Comparison of ENCODE assay signal across 23 cellular contexts in genomic region chr12:6810758-6811157, GRCh38. TPM values are rescaled to one million over a fixed set of nuclear protein-coding genes. Genes with fewer than 3 reads are reported as not detected.
DNase-seq lines count a peak whose midpoint lies in the region; ATAC-seq, FAIRE-seq and TF ChIP-seq lines count a peak whose summit lies in the region.
"Had no signal": no experiment of that assay in that cellular context is flagged by ENCODE, and none has a peak within 500 bp of the region (broad histone marks: within the 10 kb centered on the region; RNA-seq: fewer than 3 reads in every experiment).

No MANE protein-coding gene starts in this region.

- H3K79me2 ChIP-seq in GM12878 (ENCODE audit: control insufficient read depth, insufficient read depth, low read length), result no peaks in the 10 kb centered on the region
- no peaks in the 10 kb centered on the region for H3K79me2 ChIP-seq in trophoblast cell (ENCODE audit: control insufficient read depth, insufficient read depth, low read length, poor library complexity)

- H3K4me1 ChIP-seq in GM12878 (ENCODE audit: control insufficient read depth, insufficient read depth, low read length) (0 out of 2 replicates have a peak, but pooled peaks cover 4% of the 10 kb centered on the region), trophoblast cell (ENCODE audit: control insufficient read depth in 1 of 2, insufficient read depth in 2 of 2, low read length in 2 of 2) (no peaks in the 10 kb centered on the region)
- H3K4me1 ChIP-seq: breast epithelium, Peyer's patch, sigmoid colon, tibial nerve had no signal

- no peak overlapping the region for H3K23ac ChIP-seq in trophoblast cell (ENCODE audit: low read length)

- H3K27me3 ChIP-seq in GM12878 (replicated peaks in 1 of 2; ENCODE audit: control insufficient read depth in 2 of 2, insufficient read depth in 2 of 2, low read length in 1 of 2), result peaks cover 0 to 2% of the 10 kb centered on the region in 2 experiments; a peak in 3 of 4 replicates
- no peaks in the 10 kb centered on the region for H3K27me3 ChIP-seq in trophoblast cell (ENCODE audit: insufficient read depth, low read length)
- H3K27me3 ChIP-seq: breast epithelium, MG63, Peyer's patch, sigmoid colon had no signal

- peak; percentile 34 for ATAC-seq in activated CD4-positive, alpha-beta T cell treated with anti-CD3 and anti-CD28 coated beads for 36 hours
- ATAC-seq in GM12878, result no peak
- ATAC-seq: naive thymus-derived CD8-positive, alpha-beta T cell had no signal

- no peak for TF ChIP-seq EP300 in GM12878 (IDR thresholded peaks at IDR 0.05; ENCODE audit: borderline replicate concordance in 1 of 2, control insufficient read depth in 1 of 2, low read depth in 2 of 2, low read length in 2 of 2)

- intact Hi-C loops in activated CD4-positive, alpha-beta T cell treated with anti-CD3 and anti-CD28 coated beads for 36 hours (cut with DNase I, micrococcal nuclease), result no loop called here
- intact Hi-C loops in GM12878 (cut with micrococcal nuclease; ENCODE audit: unreplicated experiment), result no loop called here

- peak overlapping the region; percentile 74 for H3K27ac Mint-ChIP-seq in activated CD4-positive, alpha-beta T cell treated with anti-CD3 and anti-CD28 coated beads for 36 hours
- H3K27ac Mint-ChIP-seq in IgD-negative memory B cell (peak overlapping the region in 2 of 3 donors; percentile 65 to 76), type B pancreatic cell (no peak overlapping the region)

- H3K4me1 Mint-ChIP-seq in activated CD4-positive, alpha-beta T cell treated with anti-CD3 and anti-CD28 coated beads for 36 hours, result peaks cover 21% of the 10 kb centered on the region
- H3K4me1 Mint-ChIP-seq in IgD-negative memory B cell (peaks cover 9 to 14% (median 10%) of the 10 kb centered on the region in 3 donors), type B pancreatic cell (ENCODE audit: unreplicated experiment) (no peaks in the 10 kb centered on the region)

- H3K14ac ChIP-seq in trophoblast cell (ENCODE audit: low read length), result no peak overlapping the region

- H2AK5ac ChIP-seq in trophoblast cell (ENCODE audit: low read length), result peak overlapping the region; percentile 35

- TF ChIP-seq CTCF in GM12878 (IDR thresholded peaks at IDR 0.05 in 2 of 3, conservative IDR thresholded peaks at IDR 0.05 in 1 of 3; ENCODE audit: control insufficient read depth in 2 of 3, extremely low read depth in 1 of 3, insufficient read depth in 1 of 3, low read depth in 3 of 3, low read length in 3 of 3), result no peak
- no peak for TF ChIP-seq CTCF in type B pancreatic cell (conservative IDR thresholded peaks at IDR 0.05)

- 41% methylated on average over 1 of the region's 1 CpG for WGBS in GM12878 (ENCODE audit: insufficient coverage, insufficient replicate concordance, low lambda C conversion rate, missing lambda C conversion rate)
- no CpG with 5 or more reads among the region's 1 CpG for WGBS in trophoblast cell (ENCODE audit: extremely low coverage, insufficient coverage, insufficient read length)

- H3K9me3 ChIP-seq in GM12878 (replicated peaks; ENCODE audit: control insufficient read depth, insufficient read depth, low read length) (no peaks in the 10 kb centered on the region), trophoblast cell (ENCODE audit: insufficient read depth, low read depth, low read length) (no peaks in the 10 kb centered on the region)
- H3K9me3 ChIP-seq: BLaER1, breast epithelium, MG63, Peyer's patch, sigmoid colon, tibial nerve had no signal

- no peak overlapping the region for H3K4me2 ChIP-seq in GM12878 (ENCODE audit: control insufficient read depth, insufficient read depth)
- H3K4me2 ChIP-seq in trophoblast cell (ENCODE audit: low read length), result no peak overlapping the region
- H3K4me2 ChIP-seq: BLaER1 had no signal

- H2BK5ac ChIP-seq in trophoblast cell (ENCODE audit: low read depth, low read length, poor library complexity), result no peak overlapping the region

- H3K36me3 Mint-ChIP-seq in activated CD4-positive, alpha-beta T cell treated with anti-CD3 and anti-CD28 coated beads for 36 hours (ENCODE audit: low read depth), result peaks cover 35% of the 10 kb centered on the region
- no peaks in the 10 kb centered on the region for H3K36me3 Mint-ChIP-seq in IgD-negative memory B cell
- no peaks in the 10 kb centered on the region for H3K36me3 Mint-ChIP-seq in type B pancreatic cell
- H3K36me3 Mint-ChIP-seq: naive thymus-derived CD8-positive, alpha-beta T cell had no signal

- no peak for DNase-seq in activated CD4-positive, alpha-beta T cell treated with anti-CD3 and anti-CD28 coated beads for 36 hours
- no peak for DNase-seq in activated CD4-positive, alpha-beta T cell treated with anti-CD3 and anti-CD28 coated beads, Interleukin-2, amount 50 U/mL, for 4 hours
- DNase-seq in GM12878 (ENCODE audit: low read depth, low spot score), result no peak
- no peak for DNase-seq in trophoblast cell
- DNase-seq in type B pancreatic cell (ENCODE audit: extremely low spot score, unreplicated experiment), result no peak
- DNase-seq in DMS153 treated with DMSO at 0.1 percent for 48 hours (lab: John Stamatoyannopoulos, UW; ENCODE audit: unreplicated experiment), result no peak
- DNase-seq in NCI-H2227 (lab: John Stamatoyannopoulos, UW; ENCODE audit: unreplicated experiment), result no peak
- DNase-seq: activated CD4-positive, alpha-beta T cell treated with anti-CD3 and anti-CD28 coated beads, Interleukin-2, amount 50 U/mL, for 1 hour; cortex of kidney; mammary epithelial cell; MG63; naive thymus-derived CD8-positive, alpha-beta T cell; NCI-H2227 treated with DMSO at 0.1 percent for 48 hours; Peyer's patch; sigmoid colon; stimulated activated naive CD4-positive, alpha-beta T cell treated with Interleukin-2 at 50 U/mL for 16 hours had no signal

- no peaks in the 10 kb centered on the region for H3K27me3 Mint-ChIP-seq in activated CD4-positive, alpha-beta T cell treated with anti-CD3 and anti-CD28 coated beads for 36 hours
- H3K27me3 Mint-ChIP-seq in IgD-negative memory B cell (peaks cover 5% of the 10 kb centered on the region), type B pancreatic cell (peaks cover 35% of the 10 kb centered on the region)

- H3K36me3 ChIP-seq in GM12878 (ENCODE audit: control insufficient read depth in 2 of 2, insufficient read depth in 2 of 2, low read length in 1 of 2) (no peaks in the 10 kb centered on the region), trophoblast cell (ENCODE audit: control insufficient read depth in 1 of 2, insufficient read depth in 2 of 2, low read length in 2 of 2) (no peaks in the 10 kb centered on the region)
- H3K36me3 ChIP-seq: BLaER1, breast epithelium, MG63, Peyer's patch, sigmoid colon, tibial nerve had no signal

- TF ChIP-seq RAD21 in GM12878 (IDR thresholded peaks at IDR 0.05; ENCODE audit: insufficient read depth, low read depth, low read length), result no peak

- SMC1A ChIA-PET in GM12878 (lab: Charles Lee; ENCODE audit: uncharacterized antibody, unreplicated experiment), result interaction anchor here (0.6 to 2.1 kb wide), 8 partner anchors 10 to 87 kb away, joined by 3 to 12 read pairs (median 4); partner anchors contain the start of genes CD4 and MLF2

- peak overlapping the region; percentile 25 for H2AFZ ChIP-seq in GM12878 (ENCODE audit: control insufficient read depth, low read depth, low read length)
- H2AFZ ChIP-seq in trophoblast cell (ENCODE audit: insufficient read depth, low read length, poor library complexity), result no peak overlapping the region

- H3K4me3 Mint-ChIP-seq in activated CD4-positive, alpha-beta T cell treated with anti-CD3 and anti-CD28 coated beads for 36 hours, result no peak overlapping the region
- H3K4me3 Mint-ChIP-seq in IgD-negative memory B cell (no peak overlapping the region), type B pancreatic cell (no peak overlapping the region)
- H3K4me3 Mint-ChIP-seq: naive thymus-derived CD8-positive, alpha-beta T cell had no signal

- no peaks in the 10 kb centered on the region for H3K79me1 ChIP-seq in trophoblast cell (ENCODE audit: low read length)

- no peak overlapping the region for H4K12ac ChIP-seq in trophoblast cell (ENCODE audit: low read depth, low read length)

- POLR2A ChIA-PET in activated CD4-positive, alpha-beta T cell treated with anti-CD3 and anti-CD28 coated beads for 36 hours (lab: Charles Lee), result interaction anchor here (0.6 to 0.7 kb wide), 2 partner anchors 18 to 58 kb away, joined by 3 read pairs; partner anchors contain the start of gene MLF2
- POLR2A ChIA-PET in GM12878 (lab: Charles Lee), result interaction anchor here (0.8 to 1.0 kb wide), 3 partner anchors 19 to 121 kb away, joined by 3 to 6 read pairs (median 3); partner anchors contain the start of genes MLF2 and ZNF384

- no peak overlapping the region for H4K8ac ChIP-seq in trophoblast cell (ENCODE audit: low read depth, low read length)

- FAIRE-seq in GM12878 (lab: Jason Lieb, UNC), result no peak
- FAIRE-seq: A204.1, H54, islet of Langerhans had no signal

- H3K4me3 ChIP-seq in GM12878 (no peak overlapping the region), trophoblast cell (ENCODE audit: low read depth, low read length) (no peak overlapping the region)
- H3K4me3 ChIP-seq: BLaER1, breast epithelium, MG63, Peyer's patch, sigmoid colon, tibial nerve had no signal

- H3K9ac ChIP-seq in GM12878 (ENCODE audit: control insufficient read depth, insufficient read depth, low read length) (no peak overlapping the region), trophoblast cell (ENCODE audit: low read length) (no peak overlapping the region)
- H3K9ac ChIP-seq: BLaER1 had no signal

- no peak overlapping the region for H2BK120ac ChIP-seq in trophoblast cell (ENCODE audit: insufficient read depth, low read length, poor library complexity)

- BruUV-seq in GM12878 (replicated peaks; lab: Mats Ljungman, UMichigan), result no TSS peak

- CTCF ChIA-PET in activated CD4-positive, alpha-beta T cell treated with anti-CD3 and anti-CD28 coated beads for 36 hours (lab: Charles Lee), result interaction anchor here (0.8 to 2.2 kb wide), 5 partner anchors 17 to 57 kb away, joined by 3 to 12 read pairs (median 3); partner anchors contain the start of gene MLF2
- CTCF ChIA-PET in GM12878 (lab: Yijun Ruan, JAX), result interaction anchor here (0.6 to 1.5 kb wide), 7 partner anchors 14 to 110 kb away, joined by 3 to 5 read pairs (median 3); partner anchors contain the start of gene MLF2

- no peak for TF ChIP-seq POLR2A in GM12878 (IDR thresholded peaks at IDR 0.05; ENCODE audit: low read depth, low read length)

- no peak overlapping the region for H3K4ac ChIP-seq in trophoblast cell (ENCODE audit: low read depth, low read length)

- no peaks in the 10 kb centered on the region for H3K9me3 Mint-ChIP-seq in activated CD4-positive, alpha-beta T cell treated with anti-CD3 and anti-CD28 coated beads for 36 hours (ENCODE audit: low read depth)
- H3K9me3 Mint-ChIP-seq in IgD-negative memory B cell (peaks cover 0 to 2% (median 0%) of the 10 kb centered on the region in 3 donors), type B pancreatic cell (no peaks in the 10 kb centered on the region)
- H3K9me3 Mint-ChIP-seq: naive thymus-derived CD8-positive, alpha-beta T cell had no signal

- H4K20me1 ChIP-seq in GM12878 (ENCODE audit: control insufficient read depth, insufficient read depth), result no peaks in the 10 kb centered on the region
- H4K20me1 ChIP-seq: BLaER1 had no signal

- in situ Hi-C loops in GM12878 (cut with MboI), result no loop called here

- no peak overlapping the region for H4K91ac ChIP-seq in trophoblast cell (ENCODE audit: low read depth, low read length)

- H2BK12ac ChIP-seq in trophoblast cell (ENCODE audit: low read length), result no peak overlapping the region

- RAD21 ChIA-PET in GM12878 (lab: Charles Lee; ENCODE audit: unreplicated experiment), result interaction anchor here (1.7 kb wide), 1 partner anchor 44 kb away, joined by 4 read pairs; the partner anchor contains the start of gene PTMS

- H3K27ac ChIP-seq in GM12878 (ENCODE audit: control insufficient read depth, insufficient read depth), result no peak overlapping the region
- H3K27ac ChIP-seq in trophoblast cell (ENCODE audit: low read depth, low read length), result no peak overlapping the region
- H3K27ac ChIP-seq: BLaER1, breast epithelium, Peyer's patch, sigmoid colon, tibial nerve had no signal

- no peak overlapping the region for H3K18ac ChIP-seq in trophoblast cell (ENCODE audit: low read length)

RNA-seq across cellular contexts. Expression of gene GPR162, which starts 10.9 kb away (rescaled TPM):
- under 1 TPM; 0.11 to 0.26 TPM for total RNA-seq in activated CD4-positive, alpha-beta T cell treated with anti-CD3 and anti-CD28 coated beads for 36 hours
- polyA plus RNA-seq in IgD-negative memory B cell (not detected), GM12878 (2011; rRNA removed) (0.09 TPM in 1 of 2 replicates, not detected in the other), GM12878 (2014; fragmentation: Illumina TruSeq; extraction: Trizol) (not detected in 2 replicates), GM12878 (2014; fragmentation: Nextera tagmentation; extraction: Ambion mirVana) (not detected), GM12878 (2014; rRNA removed) (not detected in 2 replicates), GM12878 (2016; fragmentation: Nextera tagmentation; extraction: Ambion mirVana) (not detected)
- not detected in 2 replicates for total RNA-seq in GM12878 (2013; cell fraction: nucleolus; rRNA removed)
- total RNA-seq in GM12878 (2014; rRNA removed) (not detected in 2 replicates), GM12878 (2014; rRNA removed; fragmentation: Illumina TruSeq; extraction: Trizol) (not detected in 2 replicates), GM12878 (2021) (not detected in 2 replicates), type B pancreatic cell (ENCODE audit: low replicate concordance) (5.4 and 17.8 TPM in 2 replicates)
- not detected for polyA plus RNA-seq in GM12878 (2011; ENCODE audit: low read depth)
- polyA plus RNA-seq in GM12878 (2011; cell fraction: cytosol; rRNA removed), result 0.10 and 0.19 TPM in 2 replicates
- 0.63 and 1.6 TPM in 2 replicates for polyA plus RNA-seq in GM12878 (2011; cell fraction: nucleus; rRNA removed)
- polyA plus RNA-seq in GM12878 (2012), result 0.24 TPM in 1 of 2 replicates, not detected in the other
- 0.26 TPM in 1 of 2 replicates, not detected in the other for polyA minus RNA-seq in GM12878 (2011; rRNA and poly(A)+ RNA removed)
- not detected in 2 replicates for polyA minus RNA-seq in GM12878 (2011; cell fraction: cytosol; rRNA and poly(A)+ RNA removed)
- polyA minus RNA-seq in GM12878 (2011; cell fraction: nucleus; rRNA and poly(A)+ RNA removed), result not detected in 2 replicates
- 2.2 and 2.9 TPM in 2 replicates for polyA plus RNA-seq in trophoblast cell (2013)
- total RNA-seq: naive thymus-derived CD8-positive, alpha-beta T cell had no signal
- polyA plus RNA-seq: naive thymus-derived CD8-positive, alpha-beta T cell had no signal

RNA-seq across cellular contexts. Expression of gene P3H3, which starts 17.4 kb away (rescaled TPM):
- 1 to 10 TPM in 1 of 2 experiments, under 1 TPM in 1; 0.86 to 1.3 TPM for total RNA-seq in activated CD4-positive, alpha-beta T cell treated with anti-CD3 and anti-CD28 coated beads for 36 hours
- not detected for polyA plus RNA-seq in IgD-negative memory B cell
- total RNA-seq in GM12878 (2013; cell fraction: nucleolus; rRNA removed), result 0.71 TPM in 1 of 2 replicates, not detected in the other
- not detected in 2 replicates for total RNA-seq in GM12878 (2014; rRNA removed)
- not detected in 2 replicates for total RNA-seq in GM12878 (2014; rRNA removed; fragmentation: Illumina TruSeq; extraction: Trizol)
- total RNA-seq in GM12878 (2021), result 0.13 and 0.21 TPM in 2 replicates
- 0.12 TPM for polyA plus RNA-seq in GM12878 (2011; ENCODE audit: low read depth)
- polyA plus RNA-seq in GM12878 (2011; rRNA removed), result 0.05 TPM in 1 of 2 replicates, not detected in the other
- polyA plus RNA-seq in GM12878 (2011; cell fraction: cytosol; rRNA removed), result 0.05 and 0.13 TPM in 2 replicates
- 0.29 and 0.39 TPM in 2 replicates for polyA plus RNA-seq in GM12878 (2011; cell fraction: nucleus; rRNA removed)
- 0.28 and 0.64 TPM in 2 replicates for polyA plus RNA-seq in GM12878 (2012)
- polyA plus RNA-seq in GM12878 (2014; fragmentation: Illumina TruSeq; extraction: Trizol), result 0.03 TPM in 1 of 2 replicates, not detected in the other
- polyA plus RNA-seq in GM12878 (2014; fragmentation: Nextera tagmentation; extraction: Ambion mirVana), result not detected
- 0.23 TPM in 1 of 2 replicates, not detected in the other for polyA plus RNA-seq in GM12878 (2014; rRNA removed)
- not detected for polyA plus RNA-seq in GM12878 (2016; fragmentation: Nextera tagmentation; extraction: Ambion mirVana)
- polyA minus RNA-seq in GM12878 (2011; rRNA and poly(A)+ RNA removed), result 0.31 TPM in 1 of 2 replicates, not detected in the other
- polyA minus RNA-seq in GM12878 (2011; cell fraction: cytosol; rRNA and poly(A)+ RNA removed), result not detected in 2 replicates
- 0.12 TPM in 1 of 2 replicates, not detected in the other for polyA minus RNA-seq in GM12878 (2011; cell fraction: nucleus; rRNA and poly(A)+ RNA removed)
- polyA plus RNA-seq in trophoblast cell (2013), result 17.1 and 17.9 TPM in 2 replicates
- 40.7 and 66.0 TPM in 2 replicates for total RNA-seq in type B pancreatic cell (ENCODE audit: low replicate concordance)

RNA-seq across cellular contexts. Expression of gene CD4, which starts 21.4 kb away (rescaled TPM):
- 100 to 1,000 TPM; 206 to 211 TPM for total RNA-seq in activated CD4-positive, alpha-beta T cell treated with anti-CD3 and anti-CD28 coated beads for 36 hours
- polyA plus RNA-seq in IgD-negative memory B cell, result 6.6 TPM
- not detected in 2 replicates for total RNA-seq in GM12878 (2013; cell fraction: nucleolus; rRNA removed)
- total RNA-seq in GM12878 (2014; rRNA removed), result 0.40 and 0.49 TPM in 2 replicates
- total RNA-seq in GM12878 (2014; rRNA removed; fragmentation: Illumina TruSeq; extraction: Trizol), result 0.60 and 0.81 TPM in 2 replicates
- total RNA-seq in GM12878 (2021), result 1.6 and 1.8 TPM in 2 replicates
- 0.07 TPM for polyA plus RNA-seq in GM12878 (2011; ENCODE audit: low read depth)
- 0.27 and 0.29 TPM in 2 replicates for polyA plus RNA-seq in GM12878 (2011; rRNA removed)
- polyA plus RNA-seq in GM12878 (2011; cell fraction: cytosol; rRNA removed), result 0.22 and 0.28 TPM in 2 replicates
- 0.39 and 0.50 TPM in 2 replicates for polyA plus RNA-seq in GM12878 (2011; cell fraction: nucleus; rRNA removed)
- polyA plus RNA-seq in GM12878 (2012), result 0.05 and 0.36 TPM in 2 replicates
- polyA plus RNA-seq in GM12878 (2014; fragmentation: Illumina TruSeq; extraction: Trizol), result 1.5 and 2.4 TPM in 2 replicates
- under 1 TPM; 0.49 to 0.85 TPM for polyA plus RNA-seq in GM12878 (2014; fragmentation: Nextera tagmentation; extraction: Ambion mirVana)
- polyA plus RNA-seq in GM12878 (2014; rRNA removed), result 0.85 and 1.3 TPM in 2 replicates
- under 1 TPM; 0.24 to 0.57 TPM for polyA plus RNA-seq in GM12878 (2016; fragmentation: Nextera tagmentation; extraction: Ambion mirVana)
- 0.21 and 0.29 TPM in 2 replicates for polyA minus RNA-seq in GM12878 (2011; rRNA and poly(A)+ RNA removed)
- polyA minus RNA-seq in GM12878 (2011; cell fraction: cytosol; rRNA and poly(A)+ RNA removed), result 0.40 TPM in 1 of 2 replicates, not detected in the other
- not detected in 2 replicates for polyA minus RNA-seq in GM12878 (2011; cell fraction: nucleus; rRNA and poly(A)+ RNA removed)
- polyA plus RNA-seq in trophoblast cell (2013), result 0.04 TPM in 2 replicates
- total RNA-seq in type B pancreatic cell (ENCODE audit: low replicate concordance), result 0.64 and 0.65 TPM in 2 replicates

RNA-seq across cellular contexts. Expression of gene GNB3, which starts 30.0 kb away (rescaled TPM):
- under 1 TPM; 0.66 to 0.76 TPM for total RNA-seq in activated CD4-positive, alpha-beta T cell treated with anti-CD3 and anti-CD28 coated beads for 36 hours
- polyA plus RNA-seq in IgD-negative memory B cell (not detected), GM12878 (2011; rRNA removed) (0.05 and 0.12 TPM in 2 replicates), GM12878 (2014; fragmentation: Illumina TruSeq; extraction: Trizol) (0.16 and 0.38 TPM in 2 replicates), GM12878 (2014; fragmentation: Nextera tagmentation; extraction: Ambion mirVana) (under 1 TPM; 0.18 to 0.24 TPM), GM12878 (2014; rRNA removed) (0.46 and 0.55 TPM in 2 replicates), GM12878 (2016; fragmentation: Nextera tagmentation; extraction: Ambion mirVana) (1 to 10 TPM in 1 of 2 experiments, under 1 TPM in 1; 0.33 to 1.1 TPM)
- not detected in 2 replicates for total RNA-seq in GM12878 (2013; cell fraction: nucleolus; rRNA removed)
- total RNA-seq in GM12878 (2014; rRNA removed) (0.23 and 0.33 TPM in 2 replicates), GM12878 (2014; rRNA removed; fragmentation: Illumina TruSeq; extraction: Trizol) (0.23 and 0.58 TPM in 2 replicates), GM12878 (2021) (0.16 and 0.46 TPM in 2 replicates), type B pancreatic cell (ENCODE audit: low replicate concordance) (6.3 and 25.2 TPM in 2 replicates)
- polyA plus RNA-seq in GM12878 (2011; ENCODE audit: low read depth), result 0.76 TPM
- polyA plus RNA-seq in GM12878 (2011; cell fraction: cytosol; rRNA removed), result 0.12 and 0.20 TPM in 2 replicates
- 0.37 and 0.41 TPM in 2 replicates for polyA plus RNA-seq in GM12878 (2011; cell fraction: nucleus; rRNA removed)
- 1.5 and 1.6 TPM in 2 replicates for polyA plus RNA-seq in GM12878 (2012)
- not detected in 2 replicates for polyA minus RNA-seq in GM12878 (2011; rRNA and poly(A)+ RNA removed)
- polyA minus RNA-seq in GM12878 (2011; cell fraction: cytosol; rRNA and poly(A)+ RNA removed), result not detected in 2 replicates
- not detected in 2 replicates for polyA minus RNA-seq in GM12878 (2011; cell fraction: nucleus; rRNA and poly(A)+ RNA removed)
- 2.1 and 2.5 TPM in 2 replicates for polyA plus RNA-seq in trophoblast cell (2013)
- polyA plus RNA-seq: naive thymus-derived CD8-positive, alpha-beta T cell had no signal

RNA-seq across cellular contexts. Expression of gene LAG3, which starts 38.4 kb away (rescaled TPM):
- total RNA-seq in activated CD4-positive, alpha-beta T cell treated with anti-CD3 and anti-CD28 coated beads for 36 hours, result 10 to 100 TPM; 88.2 to 93.9 TPM
- 0.88 TPM for polyA plus RNA-seq in IgD-negative memory B cell
- total RNA-seq in GM12878 (2013; cell fraction: nucleolus; rRNA removed), result 2.0 and 2.8 TPM in 2 replicates
- 0.79 and 1.3 TPM in 2 replicates for total RNA-seq in GM12878 (2014; rRNA removed)
- 0.60 and 1.0 TPM in 2 replicates for total RNA-seq in GM12878 (2014; rRNA removed; fragmentation: Illumina TruSeq; extraction: Trizol)
- total RNA-seq in GM12878 (2021), result 4.2 and 5.2 TPM in 2 replicates
- polyA plus RNA-seq in GM12878 (2011; ENCODE audit: low read depth), result 1.3 TPM
- 0.26 and 0.52 TPM in 2 replicates for polyA plus RNA-seq in GM12878 (2011; rRNA removed)
- 0.40 TPM in 2 replicates for polyA plus RNA-seq in GM12878 (2011; cell fraction: cytosol; rRNA removed)
- polyA plus RNA-seq in GM12878 (2011; cell fraction: nucleus; rRNA removed), result 2.3 and 3.7 TPM in 2 replicates
- 4.2 and 4.3 TPM in 2 replicates for polyA plus RNA-seq in GM12878 (2012)
- polyA plus RNA-seq in GM12878 (2014; fragmentation: Illumina TruSeq; extraction: Trizol), result 0.97 and 1.1 TPM in 2 replicates
- under 1 TPM in 1 of 2 experiments, not detected in 1; 0.53 TPM for polyA plus RNA-seq in GM12878 (2014; fragmentation: Nextera tagmentation; extraction: Ambion mirVana)
- 2.3 and 2.4 TPM in 2 replicates for polyA plus RNA-seq in GM12878 (2014; rRNA removed)
- 1 to 10 TPM in 1 of 2 experiments, under 1 TPM in 1; 0.77 to 1.4 TPM for polyA plus RNA-seq in GM12878 (2016; fragmentation: Nextera tagmentation; extraction: Ambion mirVana)
- 0.15 and 0.67 TPM in 2 replicates for polyA minus RNA-seq in GM12878 (2011; rRNA and poly(A)+ RNA removed)
- not detected in 2 replicates for polyA minus RNA-seq in GM12878 (2011; cell fraction: cytosol; rRNA and poly(A)+ RNA removed)
- polyA minus RNA-seq in GM12878 (2011; cell fraction: nucleus; rRNA and poly(A)+ RNA removed), result 0.60 and 0.67 TPM in 2 replicates
- polyA plus RNA-seq in trophoblast cell (2013), result 0.29 and 0.37 TPM in 2 replicates
- total RNA-seq in type B pancreatic cell (ENCODE audit: low replicate concordance), result 0.52 and 2.6 TPM in 2 replicates

Comparison
In these comparisons a context has a peak if more than half of its experiments do, and no peak if none do; other contexts are left out.
1. RNA of gene P3H3, which starts 17.4 kb away (total RNA-seq): 40.7 to 66.0 TPM in type B pancreatic cell; 0.86 to 1.3 TPM in activated CD4-positive, alpha-beta T cell treated with anti-CD3 and anti-CD28 coated beads for 36 hours and 0.13 to 0.71 TPM in GM12878; every median in the first group is over 10 times any median in the second.
2. RNA of gene CD4, which starts 21.4 kb away (total RNA-seq): 206 to 211 TPM in activated CD4-positive, alpha-beta T cell treated with anti-CD3 and anti-CD28 coated beads for 36 hours; 0.40 to 1.8 TPM in GM12878 and 0.64 to 0.65 TPM in type B pancreatic cell; every median in the first group is over 10 times any median in the second.